ENCODE assay signal across 33 cellular contexts in the genomic region with DNA sequence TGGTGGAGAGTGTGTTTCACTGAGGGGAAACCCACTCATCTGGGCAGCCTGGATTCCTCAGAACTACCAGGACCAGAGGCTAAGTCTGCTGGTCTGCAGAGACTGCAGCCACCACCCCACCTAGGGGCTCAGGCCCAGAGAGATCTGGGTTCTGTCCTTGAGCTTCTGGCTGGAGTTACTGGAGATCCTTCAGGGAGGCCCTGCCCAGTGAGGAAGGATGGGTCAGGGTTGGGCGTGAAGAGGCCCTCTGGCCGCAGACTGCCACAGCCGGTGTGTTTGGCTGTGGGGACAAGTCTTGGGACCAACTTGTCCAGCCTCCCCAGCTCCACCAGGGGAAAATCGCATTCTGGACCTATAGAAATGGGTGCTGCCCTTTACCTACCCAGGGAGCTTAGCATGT.
"Had no signal": no experiment of that assay in that cellular context is flagged by ENCODE, and none has a peak within 500 bp of the region (broad histone marks: within the 10 kb centered on the region; RNA-seq: fewer than 3 reads in every experiment).

No MANE protein-coding gene starts in this region.

- DNase-seq: Karpas-422, Kasumi-1, MG63, MM.1S, NCI-H1048, NCI-H1092, NCI-H1092 treated with DMSO at 0.1 percent for 48 hours, NCI-H1105, NCI-H1105 treated with DMSO at 0.1 percent for 48 hours, NCI-H1417, NCI-H1417 treated with DMSO at 0.1 percent for 48 hours, NCI-H1436, NCI-H1436 treated with DMSO at 0.1 percent for 48 hours, NCI-H146, NCI-H1694, NCI-H1694 treated with DMSO at 0.1 percent for 48 hours, NCI-H187, NCI-H187 treated with DMSO at 0.1 percent for 48 hours, NCI-H1930, NCI-H2029, NCI-H2029 treated with DMSO at 0.1 percent for 48 hours, NCI-H2081, NCI-H2081 treated with DMSO at 0.1 percent for 48 hours, NCI-H2107, NCI-H2171, NCI-H2171 treated with DMSO at 0.1 percent for 48 hours, NCI-H2227 treated with DMSO at 0.1 percent for 48 hours, NCI-H226, NCI-H345, NCI-H446, NCI-H446 treated with DMSO at 0.1 percent for 48 hours, NCI-H510A had no signal

- H3K4me3 ChIP-seq: MG63 had no signal

- H3K27me3 ChIP-seq: MG63 had no signal

- H3K27ac ChIP-seq: KMS-11 had no signal

- H3K36me3 ChIP-seq: MG63 had no signal
